Comparison of ENCODE assay signal across 9 cellular contexts in genomic region chr6:55980627-55981211, GRCh38.
DNase-seq lines count a peak whose midpoint lies in the region; ATAC-seq and TF ChIP-seq lines count a peak whose summit lies in the region.
"Had no signal": no experiment of that assay in that cellular context is flagged by ENCODE, and none has a peak within 500 bp of the region (broad histone marks: within the 10 kb centered on the region; RNA-seq: fewer than 3 reads in every experiment).

No MANE protein-coding gene starts in this region.

- H3K9me3 ChIP-seq in SK-N-MC (ENCODE audit: low read depth, low read length): peaks cover 5% of the 10 kb centered on the region; the same call in 1 of the 2 replicates

- H3K4me3 Mint-ChIP-seq in activated naive CD8-positive, alpha-beta T cell treated with anti-CD3 and anti-CD28 coated beads, Interleukin-2, amount 50 U/mL, for 24 hours: no peak overlapping the region
- H3K4me3 Mint-ChIP-seq in activated naive CD8-positive, alpha-beta T cell treated with anti-CD3 and anti-CD28 coated beads for 36 hours: no peak overlapping the region
- H3K4me3 Mint-ChIP-seq: activated naive CD4-positive, alpha-beta T cell treated with anti-CD3 and anti-CD28 coated beads, Interleukin-2, amount 50 U/mL, for 24 hours had no signal

- H3K27ac Mint-ChIP-seq in activated naive CD8-positive, alpha-beta T cell treated with anti-CD3 and anti-CD28 coated beads, Interleukin-2, amount 50 U/mL, for 24 hours: no peak overlapping the region
- no peak overlapping the region for H3K27ac Mint-ChIP-seq in activated naive CD8-positive, alpha-beta T cell treated with anti-CD3 and anti-CD28 coated beads for 36 hours
- H3K27ac Mint-ChIP-seq: activated naive CD4-positive, alpha-beta T cell treated with anti-CD3 and anti-CD28 coated beads, Interleukin-2, amount 50 U/mL, for 24 hours had no signal

- no peaks in the 10 kb centered on the region for H3K4me1 Mint-ChIP-seq in activated naive CD8-positive, alpha-beta T cell treated with anti-CD3 and anti-CD28 coated beads, Interleukin-2, amount 50 U/mL, for 24 hours
- H3K4me1 Mint-ChIP-seq in activated naive CD8-positive, alpha-beta T cell treated with anti-CD3 and anti-CD28 coated beads for 36 hours: no peaks in the 10 kb centered on the region
- H3K4me1 Mint-ChIP-seq: activated naive CD4-positive, alpha-beta T cell treated with anti-CD3 and anti-CD28 coated beads, Interleukin-2, amount 50 U/mL, for 24 hours had no signal

- peaks cover 2% of the 10 kb centered on the region for H3K9me3 Mint-ChIP-seq in activated naive CD8-positive, alpha-beta T cell treated with anti-CD3 and anti-CD28 coated beads, Interleukin-2, amount 50 U/mL, for 24 hours
- H3K9me3 Mint-ChIP-seq in activated naive CD8-positive, alpha-beta T cell treated with anti-CD3 and anti-CD28 coated beads for 36 hours: peaks cover 2% of the 10 kb centered on the region
- H3K9me3 Mint-ChIP-seq: activated naive CD4-positive, alpha-beta T cell treated with anti-CD3 and anti-CD28 coated beads, Interleukin-2, amount 50 U/mL, for 24 hours had no signal

- H3K36me3 ChIP-seq in SK-N-MC (ENCODE audit: insufficient read depth, low read length): no peaks in the 10 kb centered on the region; the same call in 1 of the 2 replicates

- H3K4me3 ChIP-seq in SK-N-MC: no peak overlapping the region
- H3K4me3 ChIP-seq in fibroblast of villous mesenchyme (ENCODE audit: low read depth, low read length): no peak overlapping the region

- H3K27ac ChIP-seq in SK-N-MC: peak overlapping the region; percentile 76

- no peak for ATAC-seq in activated naive CD8-positive, alpha-beta T cell treated with anti-CD3 and anti-CD28 coated beads, Interleukin-2, amount 50 U/mL, for 24 hours

- TF ChIP-seq CTCF in fibroblast of villous mesenchyme (IDR thresholded peaks at IDR 0.05; ENCODE audit: insufficient read depth, low read depth, low read length): peak; percentile 71

- DNase-seq in activated naive CD8-positive, alpha-beta T cell treated with anti-CD3 and anti-CD28 coated beads, Interleukin-2, amount 50 U/mL, for 24 hours: peak; percentile 2
- DNase-seq in activated naive CD8-positive, alpha-beta T cell treated with anti-CD3 and anti-CD28 coated beads for 36 hours: no peak
- DNase-seq in LoVo (ENCODE audit: low spot score): peak; percentile 55
- DNase-seq in SK-N-MC (ENCODE audit: low read depth, low spot score): peak; percentile 90
- peak; percentile 62 for DNase-seq in fibroblast of villous mesenchyme (ENCODE audit: low read depth)
- peak; percentile 48 for DNase-seq in retina
- DNase-seq in NCI-H524 treated with DMSO at 0.1 percent for 48 hours (lab: John Stamatoyannopoulos, UW): no peak
- no peak for DNase-seq in effector CD4-positive, alpha-beta T cell

- no peak overlapping the region for H3K9ac ChIP-seq in SK-N-MC (ENCODE audit: insufficient read length)

- no peaks in the 10 kb centered on the region for H3K36me3 Mint-ChIP-seq in activated naive CD8-positive, alpha-beta T cell treated with anti-CD3 and anti-CD28 coated beads, Interleukin-2, amount 50 U/mL, for 24 hours (ENCODE audit: low read depth)
- H3K36me3 Mint-ChIP-seq in activated naive CD8-positive, alpha-beta T cell treated with anti-CD3 and anti-CD28 coated beads for 36 hours: no peaks in the 10 kb centered on the region
- H3K36me3 Mint-ChIP-seq: activated naive CD4-positive, alpha-beta T cell treated with anti-CD3 and anti-CD28 coated beads, Interleukin-2, amount 50 U/mL, for 24 hours had no signal

- no peaks in the 10 kb centered on the region for H3K27me3 Mint-ChIP-seq in activated naive CD8-positive, alpha-beta T cell treated with anti-CD3 and anti-CD28 coated beads, Interleukin-2, amount 50 U/mL, for 24 hours
- no peaks in the 10 kb centered on the region for H3K27me3 Mint-ChIP-seq in activated naive CD8-positive, alpha-beta T cell treated with anti-CD3 and anti-CD28 coated beads for 36 hours
- H3K27me3 Mint-ChIP-seq: activated naive CD4-positive, alpha-beta T cell treated with anti-CD3 and anti-CD28 coated beads, Interleukin-2, amount 50 U/mL, for 24 hours had no signal

Comparison
In these comparisons a context has a peak if more than half of its experiments do, and no peak if none do; other contexts are left out.
1. DNase-seq: peak in activated naive CD8-positive, alpha-beta T cell treated with anti-CD3 and anti-CD28 coated beads, Interleukin-2, amount 50 U/mL, for 24 hours (single experiment), LoVo (single experiment), SK-N-MC (single experiment), fibroblast of villous mesenchyme (single experiment) and retina (single experiment); none in activated naive CD8-positive, alpha-beta T cell treated with anti-CD3 and anti-CD28 coated beads for 36 hours (single experiment), NCI-H524 treated with DMSO at 0.1 percent for 48 hours (single experiment) and effector CD4-positive, alpha-beta T cell (single experiment).